ENCODE assay signal across 1 cellular context in genomic region chr3:129126726-129127280, GRCh38.
TF ChIP-seq lines count a peak whose summit lies in the region.

No MANE protein-coding gene starts in this region.

TF ChIP-seq in GM12878, 131 proteins besides CTCF, POLR2A, EP300 and RAD21:
- TF ChIP-seq SMC3 (IDR thresholded peaks at IDR 0.05; ENCODE audit: borderline replicate concordance, low read length), result no peak
- TF ChIP-seq SUZ12 (IDR thresholded peaks at IDR 0.05; ENCODE audit: unreplicated experiment), result no peak
- TF ChIP-seq LARP7 (IDR thresholded peaks at IDR 0.05), result no peak
